ENCODE assay signal across 1 cellular context in genomic region chr2:61470122-61470951, GRCh38.
TF ChIP-seq lines count a peak whose summit lies in the region.

No MANE protein-coding gene starts in this region.

TF ChIP-seq in HCT116, 20 proteins besides CTCF, POLR2A, EP300 and RAD21 (continued from another document):
- TF ChIP-seq POLR2AphosphoS5 (IDR thresholded peaks at IDR 0.05; ENCODE audit: low read depth, low read length) (peak; percentile 55; the same call in 1 of the 2 replicates), ZFX (IDR thresholded peaks at IDR 0.05) (peak; percentile 96)
